In the genomic region with DNA sequence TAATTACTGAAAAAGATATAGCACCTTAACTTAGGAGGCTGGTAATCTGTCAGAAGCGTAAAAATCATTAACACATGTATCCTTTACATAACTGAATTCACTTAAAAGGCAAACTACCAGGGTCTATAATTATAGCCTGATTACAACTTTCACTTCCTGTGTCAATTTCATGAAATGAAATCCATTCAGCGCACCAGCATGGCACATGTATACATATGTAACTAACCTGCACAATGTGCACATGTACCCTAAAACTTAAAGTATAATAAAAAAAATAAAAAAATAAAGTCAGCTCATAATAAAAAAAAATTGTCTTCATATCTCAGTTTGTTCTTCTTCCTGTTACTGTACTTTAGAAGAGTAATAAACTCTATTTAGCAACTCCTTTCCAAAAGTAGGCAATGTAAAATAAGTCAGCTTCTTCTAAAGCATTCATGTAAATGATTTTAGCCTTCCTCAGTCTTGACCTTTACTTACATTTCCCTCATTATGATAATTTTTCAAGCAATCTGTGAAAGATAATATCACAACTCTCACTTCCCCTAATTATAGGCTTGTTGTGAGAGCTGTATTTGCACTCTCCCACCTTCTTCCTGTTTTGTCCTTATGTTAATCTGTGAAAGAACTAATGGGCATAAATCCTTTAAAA, we compare ENCODE assay signal across 12 cellular contexts. TPM values are rescaled to one million over a fixed set of nuclear protein-coding genes. Genes with fewer than 3 reads are reported as not detected.
DNase-seq lines count a peak whose midpoint lies in the region; ATAC-seq and TF ChIP-seq lines count a peak whose summit lies in the region.
"Had no signal": no experiment of that assay in that cellular context is flagged by ENCODE, and none has a peak within 500 bp of the region (broad histone marks: within the 10 kb centered on the region; RNA-seq: fewer than 3 reads in every experiment).

No MANE protein-coding gene starts in this region.

- H3K9ac ChIP-seq in OCI-LY1 (ENCODE audit: low read length): peak overlapping the region; percentile 38

- no peaks in the 10 kb centered on the region for H3K27me3 ChIP-seq in OCI-LY1 (ENCODE audit: insufficient read depth, low read length)

- peak overlapping the region; percentile 89 for H3K27ac ChIP-seq in OCI-LY1 (ENCODE audit: low read depth, low read length, poor library complexity, severe bottlenecking)

- H3K36me3 ChIP-seq in OCI-LY1 (ENCODE audit: insufficient read depth, low read length): no peaks in the 10 kb centered on the region

- H3K4me1 Mint-ChIP-seq in glutamatergic neuron (ENCODE audit: low read depth, unreplicated experiment): no peaks in the 10 kb centered on the region

- no peaks in the 10 kb centered on the region for H3K9me2 ChIP-seq in OCI-LY1 (ENCODE audit: low read depth, low read length)

- H3K4me3 ChIP-seq in OCI-LY1 (ENCODE audit: low read depth, low read length, poor library complexity, severe bottlenecking): peak overlapping the region; percentile 14

- peak overlapping the region; percentile 57 for H3K4me2 ChIP-seq in OCI-LY1 (ENCODE audit: low read length)

- no peaks in the 10 kb centered on the region for H3F3A ChIP-seq in OCI-LY1 (ENCODE audit: insufficient read depth, low read length)

- no peaks in the 10 kb centered on the region for H3K36me3 Mint-ChIP-seq in glutamatergic neuron (ENCODE audit: unreplicated experiment)

- H3K27me3 Mint-ChIP-seq in glutamatergic neuron (ENCODE audit: unreplicated experiment): no peaks in the 10 kb centered on the region

- DNase-seq in A172 (ENCODE audit: low spot score) (no peak), NCI-H510A (lab: John Stamatoyannopoulos, UW) (no peak), glutamatergic neuron (no peak), activated gamma-delta T cell treated with Interleukin-2 at 50 U/mL for 16 hours (no peak)
- DNase-seq: activated CD8-positive, alpha-beta memory T cell treated with anti-CD3 and anti-CD28 coated beads, Interleukin-2, amount 50 U/mL, for 4 hours; effector memory CD4-positive, alpha-beta T cell; left cardiac atrium; right cardiac atrium had no signal

- ATAC-seq in GM18498 (IDR thresholded peaks at IDR 0.05; ENCODE audit: unreplicated experiment) (peak; percentile 96), GM21423 (IDR thresholded peaks at IDR 0.05; ENCODE audit: unreplicated experiment) (peak; percentile 97), HG03175 (IDR thresholded peaks at IDR 0.05; ENCODE audit: unreplicated experiment) (peak; percentile 98)
- ATAC-seq: left cardiac atrium, right cardiac atrium had no signal

- TF ChIP-seq CTCF in OCI-LY1 (IDR thresholded peaks at IDR 0.05; ENCODE audit: low read length): no peak
- TF ChIP-seq CTCF in glutamatergic neuron (IDR thresholded peaks at IDR 0.05; ENCODE audit: partially characterized antibody, unreplicated experiment): no peak

- peaks cover 52% of the 10 kb centered on the region for H3K4me1 ChIP-seq in OCI-LY1 (ENCODE audit: insufficient read depth, low read length, severe bottlenecking)

- peaks cover 2% of the 10 kb centered on the region for H3K9me3 Mint-ChIP-seq in glutamatergic neuron (ENCODE audit: unreplicated experiment)

- no peaks in the 10 kb centered on the region for H4K20me1 ChIP-seq in OCI-LY1 (ENCODE audit: insufficient read depth, low read length)

- no peaks in the 10 kb centered on the region for H3K79me2 ChIP-seq in OCI-LY1 (ENCODE audit: insufficient read depth, low read length)

- H3K27ac Mint-ChIP-seq in glutamatergic neuron (ENCODE audit: unreplicated experiment): no peak overlapping the region

- H3K9me3 ChIP-seq in OCI-LY1 (ENCODE audit: low read length): 0 out of 2 replicates have a peak, but pooled peaks cover 2% of the 10 kb centered on the region

- no peak overlapping the region for H3K4me3 Mint-ChIP-seq in glutamatergic neuron (ENCODE audit: unreplicated experiment)

- peak overlapping the region; percentile 76 for H2AFZ ChIP-seq in OCI-LY1 (ENCODE audit: low read length)

RNA-seq across cellular contexts. Expression of a gene that starts 50.1 kb away (rescaled TPM):
- 3.0 and 5.0 TPM in 2 replicates for total RNA-seq in A172 (2014; rRNA removed; shearing (Covaris generic))
- 8.6 TPM for total RNA-seq in glutamatergic neuron (ENCODE audit: unreplicated experiment)
